1 cellular context compared by ENCODE assay signal in genomic region chr1:156282479-156283222, GRCh38.
TF ChIP-seq lines count a peak whose summit lies in the region.

A gene with protein sequence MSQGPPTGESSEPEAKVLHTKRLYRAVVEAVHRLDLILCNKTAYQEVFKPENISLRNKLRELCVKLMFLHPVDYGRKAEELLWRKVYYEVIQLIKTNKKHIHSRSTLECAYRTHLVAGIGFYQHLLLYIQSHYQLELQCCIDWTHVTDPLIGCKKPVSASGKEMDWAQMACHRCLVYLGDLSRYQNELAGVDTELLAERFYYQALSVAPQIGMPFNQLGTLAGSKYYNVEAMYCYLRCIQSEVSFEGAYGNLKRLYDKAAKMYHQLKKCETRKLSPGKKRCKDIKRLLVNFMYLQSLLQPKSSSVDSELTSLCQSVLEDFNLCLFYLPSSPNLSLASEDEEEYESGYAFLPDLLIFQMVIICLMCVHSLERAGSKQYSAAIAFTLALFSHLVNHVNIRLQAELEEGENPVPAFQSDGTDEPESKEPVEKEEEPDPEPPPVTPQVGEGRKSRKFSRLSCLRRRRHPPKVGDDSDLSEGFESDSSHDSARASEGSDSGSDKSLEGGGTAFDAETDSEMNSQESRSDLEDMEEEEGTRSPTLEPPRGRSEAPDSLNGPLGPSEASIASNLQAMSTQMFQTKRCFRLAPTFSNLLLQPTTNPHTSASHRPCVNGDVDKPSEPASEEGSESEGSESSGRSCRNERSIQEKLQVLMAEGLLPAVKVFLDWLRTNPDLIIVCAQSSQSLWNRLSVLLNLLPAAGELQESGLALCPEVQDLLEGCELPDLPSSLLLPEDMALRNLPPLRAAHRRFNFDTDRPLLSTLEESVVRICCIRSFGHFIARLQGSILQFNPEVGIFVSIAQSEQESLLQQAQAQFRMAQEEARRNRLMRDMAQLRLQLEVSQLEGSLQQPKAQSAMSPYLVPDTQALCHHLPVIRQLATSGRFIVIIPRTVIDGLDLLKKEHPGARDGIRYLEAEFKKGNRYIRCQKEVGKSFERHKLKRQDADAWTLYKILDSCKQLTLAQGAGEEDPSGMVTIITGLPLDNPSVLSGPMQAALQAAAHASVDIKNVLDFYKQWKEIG (minus strand): TSS chr1:156282825. CDS start chr1:156282680, 145 bp downstream.

TF ChIP-seq in HepG2, 621 proteins besides CTCF, POLR2A, EP300 and RAD21 (continued from another document and continues in another):
- TF ChIP-seq ZNF513 (CRISPR knock-in tag; conservative IDR thresholded peaks at IDR 0.05) (no peak), ZNF775 (CRISPR knock-in tag; IDR thresholded peaks at IDR 0.05; ENCODE audit: borderline replicate concordance) (peak; percentile 23; the same call in 1 of the 2 replicates), PATZ1 (CRISPR knock-in tag; IDR thresholded peaks at IDR 0.05) (peak; percentile 21; the same call in 1 of the 2 replicates), MAZ (IDR thresholded peaks at IDR 0.05; ENCODE audit: borderline replicate concordance, low read depth, low read length) (no peak), MAZ (CRISPR knock-in tag; IDR thresholded peaks at IDR 0.05; ENCODE audit: low read depth) (peak; percentile 77), TBL1XR1 (IDR thresholded peaks at IDR 0.05; ENCODE audit: borderline replicate concordance, low read length, partially characterized antibody) (peak; percentile 43), ZBTB14 (CRISPR knock-in tag; IDR thresholded peaks at IDR 0.05) (no peak), KMT2A (CRISPR knock-in tag; IDR thresholded peaks at IDR 0.05) (peak; percentile 85), SRSF1 (optimal IDR thresholded peaks at IDR 0.05; ENCODE audit: low read depth, low read length) (peak; percentile 69), ZMYM3 (CRISPR knock-in tag; IDR thresholded peaks at IDR 0.05) (0 out of 2 replicates have a peak, but pooled peaks have one; percentile 26), SYNCRIP (IDR thresholded peaks at IDR 0.05; ENCODE audit: insufficient read depth, low read depth, low read length) (no peak), KDM3A (CRISPR knock-in tag; IDR thresholded peaks at IDR 0.05; ENCODE audit: low read depth) (peak; percentile 76), ZSCAN12 (CRISPR knock-in tag; IDR thresholded peaks at IDR 0.05) (0 out of 2 replicates have a peak, but pooled peaks have one; percentile 46), FOXM1 (CRISPR knock-in tag; IDR thresholded peaks at IDR 0.05) (no peak), ZHX2 (IDR thresholded peaks at IDR 0.05; ENCODE audit: low read depth) (peak; percentile 97), ZHX2 (CRISPR knock-in tag; IDR thresholded peaks at IDR 0.05; ENCODE audit: borderline replicate concordance) (peak; percentile 14; the same call in 1 of the 2 replicates), TAF15 (IDR thresholded peaks at IDR 0.05; ENCODE audit: low read depth, low read length, poor library complexity, severe bottlenecking) (no peak), ZNF788 (CRISPR knock-in tag; IDR thresholded peaks at IDR 0.05; ENCODE audit: borderline replicate concordance) (peak; percentile 77; the same call in 1 of the 2 replicates), ZNF44 (CRISPR knock-in tag; IDR thresholded peaks at IDR 0.05) (peak; percentile 91), HIVEP1 (CRISPR knock-in tag; IDR thresholded peaks at IDR 0.05) (peak; percentile 48; the same call in 1 of the 2 replicates), SMAD3 (CRISPR knock-in tag; IDR thresholded peaks at IDR 0.05) (no peak; the same call in 1 of the 2 replicates), ZNF160 (CRISPR knock-in tag; IDR thresholded peaks at IDR 0.05) (0 out of 2 replicates have a peak, but pooled peaks have one; percentile 20), ELK4 (CRISPR knock-in tag; IDR thresholded peaks at IDR 0.05; ENCODE audit: borderline replicate concordance) (no peak), NFE2L2 (IDR thresholded peaks at IDR 0.05; ENCODE audit: low read length) (no peak), ZNF496 (CRISPR knock-in tag; IDR thresholded peaks at IDR 0.05; ENCODE audit: insufficient replicate concordance) (no peak), SMARCC2 (IDR thresholded peaks at IDR 0.05) (no peak)
- TF ChIP-seq, protein P1, sequence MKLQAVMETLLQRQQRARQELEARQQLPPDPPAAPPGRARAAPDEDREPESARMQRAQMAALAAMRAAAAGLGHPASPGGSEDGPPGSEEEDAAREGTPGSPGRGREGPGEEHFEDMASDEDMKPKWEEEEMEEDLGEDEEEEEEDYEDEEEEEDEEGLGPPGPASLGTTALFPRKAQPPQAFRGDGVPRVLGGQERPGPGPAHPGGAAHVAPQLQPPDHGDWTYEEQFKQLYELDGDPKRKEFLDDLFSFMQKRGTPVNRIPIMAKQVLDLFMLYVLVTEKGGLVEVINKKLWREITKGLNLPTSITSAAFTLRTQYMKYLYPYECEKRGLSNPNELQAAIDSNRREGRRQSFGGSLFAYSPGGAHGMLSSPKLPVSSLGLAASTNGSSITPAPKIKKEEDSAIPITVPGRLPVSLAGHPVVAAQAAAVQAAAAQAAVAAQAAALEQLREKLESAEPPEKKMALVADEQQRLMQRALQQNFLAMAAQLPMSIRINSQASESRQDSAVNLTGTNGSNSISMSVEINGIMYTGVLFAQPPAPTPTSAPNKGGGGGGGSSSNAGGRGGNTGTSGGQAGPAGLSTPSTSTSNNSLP (IDR thresholded peaks at IDR 0.05; ENCODE audit: low read depth, low read length) = no peak
- TF ChIP-seq, protein P2, sequence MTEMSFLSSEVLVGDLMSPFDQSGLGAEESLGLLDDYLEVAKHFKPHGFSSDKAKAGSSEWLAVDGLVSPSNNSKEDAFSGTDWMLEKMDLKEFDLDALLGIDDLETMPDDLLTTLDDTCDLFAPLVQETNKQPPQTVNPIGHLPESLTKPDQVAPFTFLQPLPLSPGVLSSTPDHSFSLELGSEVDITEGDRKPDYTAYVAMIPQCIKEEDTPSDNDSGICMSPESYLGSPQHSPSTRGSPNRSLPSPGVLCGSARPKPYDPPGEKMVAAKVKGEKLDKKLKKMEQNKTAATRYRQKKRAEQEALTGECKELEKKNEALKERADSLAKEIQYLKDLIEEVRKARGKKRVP (CRISPR knock-in tag; IDR thresholded peaks at IDR 0.05) = peak in 1 of 2 experiments; percentile 61; a peak in 1 of 4 replicates
- TF ChIP-seq, protein P3, sequence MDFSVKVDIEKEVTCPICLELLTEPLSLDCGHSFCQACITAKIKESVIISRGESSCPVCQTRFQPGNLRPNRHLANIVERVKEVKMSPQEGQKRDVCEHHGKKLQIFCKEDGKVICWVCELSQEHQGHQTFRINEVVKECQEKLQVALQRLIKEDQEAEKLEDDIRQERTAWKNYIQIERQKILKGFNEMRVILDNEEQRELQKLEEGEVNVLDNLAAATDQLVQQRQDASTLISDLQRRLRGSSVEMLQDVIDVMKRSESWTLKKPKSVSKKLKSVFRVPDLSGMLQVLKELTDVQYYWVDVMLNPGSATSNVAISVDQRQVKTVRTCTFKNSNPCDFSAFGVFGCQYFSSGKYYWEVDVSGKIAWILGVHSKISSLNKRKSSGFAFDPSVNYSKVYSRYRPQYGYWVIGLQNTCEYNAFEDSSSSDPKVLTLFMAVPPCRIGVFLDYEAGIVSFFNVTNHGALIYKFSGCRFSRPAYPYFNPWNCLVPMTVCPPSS (IDR thresholded peaks at IDR 0.05) = no peak
- TF ChIP-seq, protein P4, sequence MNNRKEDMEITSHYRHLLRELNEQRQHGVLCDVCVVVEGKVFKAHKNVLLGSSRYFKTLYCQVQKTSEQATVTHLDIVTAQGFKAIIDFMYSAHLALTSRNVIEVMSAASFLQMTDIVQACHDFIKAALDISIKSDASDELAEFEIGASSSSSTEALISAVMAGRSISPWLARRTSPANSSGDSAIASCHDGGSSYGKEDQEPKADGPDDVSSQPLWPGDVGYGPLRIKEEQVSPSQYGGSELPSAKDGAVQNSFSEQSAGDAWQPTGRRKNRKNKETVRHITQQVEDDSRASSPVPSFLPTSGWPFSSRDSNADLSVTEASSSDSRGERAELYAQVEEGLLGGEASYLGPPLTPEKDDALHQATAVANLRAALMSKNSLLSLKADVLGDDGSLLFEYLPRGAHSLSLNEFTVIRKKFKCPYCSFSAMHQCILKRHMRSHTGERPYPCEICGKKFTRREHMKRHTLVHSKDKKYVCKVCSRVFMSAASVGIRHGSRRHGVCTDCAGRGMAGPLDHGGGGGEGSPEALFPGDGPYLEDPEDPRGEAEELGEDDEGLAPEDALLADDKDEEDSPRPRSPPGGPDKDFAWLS (CRISPR knock-in tag; IDR thresholded peaks at IDR 0.05; ENCODE audit: borderline replicate concordance) = no peak
- TF ChIP-seq, protein P5, sequence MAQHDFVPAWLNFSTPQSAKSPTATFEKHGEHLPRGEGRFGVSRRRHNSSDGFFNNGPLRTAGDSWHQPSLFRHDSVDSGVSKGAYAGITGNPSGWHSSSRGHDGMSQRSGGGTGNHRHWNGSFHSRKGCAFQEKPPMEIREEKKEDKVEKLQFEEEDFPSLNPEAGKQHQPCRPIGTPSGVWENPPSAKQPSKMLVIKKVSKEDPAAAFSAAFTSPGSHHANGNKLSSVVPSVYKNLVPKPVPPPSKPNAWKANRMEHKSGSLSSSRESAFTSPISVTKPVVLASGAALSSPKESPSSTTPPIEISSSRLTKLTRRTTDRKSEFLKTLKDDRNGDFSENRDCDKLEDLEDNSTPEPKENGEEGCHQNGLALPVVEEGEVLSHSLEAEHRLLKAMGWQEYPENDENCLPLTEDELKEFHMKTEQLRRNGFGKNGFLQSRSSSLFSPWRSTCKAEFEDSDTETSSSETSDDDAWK (CRISPR knock-in tag; IDR thresholded peaks at IDR 0.05) = no peak
